ENCODE assay signal across 11 cellular contexts in genomic region chr5:45454114-45454513, GRCh38.
DNase-seq lines count a peak whose midpoint lies in the region; ATAC-seq and TF ChIP-seq lines count a peak whose summit lies in the region.
"Had no signal": no experiment of that assay in that cellular context is flagged by ENCODE, and none has a peak within 500 bp of the region (broad histone marks: within the 10 kb centered on the region; RNA-seq: fewer than 3 reads in every experiment).

No MANE protein-coding gene starts in this region.

- H4K20me1 ChIP-seq in osteoblast (ENCODE audit: insufficient read depth, low read length) = no peaks in the 10 kb centered on the region

- H3K36me3 Mint-ChIP-seq in T-helper 2 cell treated with Interferon-gamma antibody and Interleukin-4, amounts not matched to agents 5 μg/mL and 100 μg/mL, for 36 hours (ENCODE audit: low read depth) = no peaks in the 10 kb centered on the region
- no peaks in the 10 kb centered on the region for H3K36me3 Mint-ChIP-seq in activated CD4-positive, alpha-beta T cell treated with anti-CD3 and anti-CD28 coated beads, Interleukin-2, amount 10 ng/mL, durations not matched to agents 24 days and 14 days (ENCODE audit: low read depth)

- H3K4me1 Mint-ChIP-seq in T-helper 2 cell treated with Interferon-gamma antibody and Interleukin-4, amounts not matched to agents 5 μg/mL and 100 μg/mL, for 36 hours (ENCODE audit: low read depth) = no peaks in the 10 kb centered on the region
- no peaks in the 10 kb centered on the region for H3K4me1 Mint-ChIP-seq in activated CD4-positive, alpha-beta T cell treated with anti-CD3 and anti-CD28 coated beads, Interleukin-2, amount 10 ng/mL, durations not matched to agents 24 days and 14 days

- peak; percentile 32 for DNase-seq in CMK (ENCODE audit: low read depth)
- peak; percentile 16 for DNase-seq in HFF-Myc (ENCODE audit: extremely low read depth, low read depth)
- DNase-seq in SHP77 (lab: John Stamatoyannopoulos, UW) = peak; percentile 73 to 86
- DNase-seq in iPS-NIHi7 (ENCODE audit: extremely low spot score) = peak; percentile 51
- no peak for DNase-seq in T-helper 2 cell treated with Interferon-gamma antibody and Interleukin-4, amounts not matched to agents 5 μg/mL and 100 μg/mL, for 36 hours (ENCODE audit: low spot score)
- no peak for DNase-seq in osteoblast (ENCODE audit: insufficient read length, low spot score, missing footprints)
- DNase-seq in activated CD4-positive, alpha-beta T cell treated with anti-CD3 and anti-CD28 coated beads, Interleukin-2, amount 10 ng/mL, durations not matched to agents 24 days and 14 days = no peak
- DNase-seq: KG1 had no signal

- H2AFZ ChIP-seq in osteoblast (ENCODE audit: low read length) = no peak overlapping the region

- H3K4me3 Mint-ChIP-seq in T-helper 2 cell treated with Interferon-gamma antibody and Interleukin-4, amounts not matched to agents 5 μg/mL and 100 μg/mL, for 36 hours = no peak overlapping the region
- H3K4me3 Mint-ChIP-seq in activated CD4-positive, alpha-beta T cell treated with anti-CD3 and anti-CD28 coated beads, Interleukin-2, amount 10 ng/mL, durations not matched to agents 24 days and 14 days = no peak overlapping the region
- H3K4me3 Mint-ChIP-seq: stimulated activated naive CD8-positive, alpha-beta T cell treated with anti-CD3 and anti-CD28 coated beads, Interleukin-15, Interleukin-2, amounts not matched to agents 100 ng/mL and 50 ng/mL, for 24 hours had no signal

- H3K9me3 ChIP-seq in osteoblast (ENCODE audit: low read depth, low read length) = no peaks in the 10 kb centered on the region

- H3K4me3 ChIP-seq in HFF-Myc (replicated peaks; ENCODE audit: low read depth, low read length) = no peak overlapping the region
- H3K4me3 ChIP-seq in osteoblast (ENCODE audit: insufficient read depth, low read length) = no peak overlapping the region
- H3K4me3 ChIP-seq: lung had no signal

- H3K36me3 ChIP-seq in osteoblast (ENCODE audit: insufficient read depth, low read length) = no peaks in the 10 kb centered on the region

- no peak overlapping the region for H3K27ac Mint-ChIP-seq in T-helper 2 cell treated with Interferon-gamma antibody and Interleukin-4, amounts not matched to agents 5 μg/mL and 100 μg/mL, for 36 hours
- no peak overlapping the region for H3K27ac Mint-ChIP-seq in activated CD4-positive, alpha-beta T cell treated with anti-CD3 and anti-CD28 coated beads, Interleukin-2, amount 10 ng/mL, durations not matched to agents 24 days and 14 days
- H3K27ac Mint-ChIP-seq: stimulated activated naive CD8-positive, alpha-beta T cell treated with anti-CD3 and anti-CD28 coated beads, Interleukin-15, Interleukin-2, amounts not matched to agents 100 ng/mL and 50 ng/mL, for 24 hours had no signal

- no peaks in the 10 kb centered on the region for H3K79me2 ChIP-seq in osteoblast (ENCODE audit: insufficient read depth, low read length)

- no peaks in the 10 kb centered on the region for H3K4me1 ChIP-seq in osteoblast (ENCODE audit: insufficient read depth, low read length)

- intact Hi-C loops in activated CD4-positive, alpha-beta T cell treated with anti-CD3 and anti-CD28 coated beads, Interleukin-2, amount 10 ng/mL, durations not matched to agents 24 days and 14 days (cut with micrococcal nuclease) = no loop called here

- no peak for TF ChIP-seq CTCF in HFF-Myc (IDR thresholded peaks at IDR 0.05; ENCODE audit: low read depth, low read length, missing control alignments)
- TF ChIP-seq CTCF in osteoblast (IDR thresholded peaks at IDR 0.05; ENCODE audit: extremely low read depth, low read depth, low read length) = no peak

- H3K27ac ChIP-seq in osteoblast (ENCODE audit: low read depth, low read length) = no peak overlapping the region

- peaks cover 35% of the 10 kb centered on the region for H3K9me3 Mint-ChIP-seq in T-helper 2 cell treated with Interferon-gamma antibody and Interleukin-4, amounts not matched to agents 5 μg/mL and 100 μg/mL, for 36 hours
- no peaks in the 10 kb centered on the region for H3K9me3 Mint-ChIP-seq in activated CD4-positive, alpha-beta T cell treated with anti-CD3 and anti-CD28 coated beads, Interleukin-2, amount 10 ng/mL, durations not matched to agents 24 days and 14 days

- no peaks in the 10 kb centered on the region for H3K27me3 Mint-ChIP-seq in T-helper 2 cell treated with Interferon-gamma antibody and Interleukin-4, amounts not matched to agents 5 μg/mL and 100 μg/mL, for 36 hours (ENCODE audit: low read depth)
- H3K27me3 Mint-ChIP-seq in activated CD4-positive, alpha-beta T cell treated with anti-CD3 and anti-CD28 coated beads, Interleukin-2, amount 10 ng/mL, durations not matched to agents 24 days and 14 days = no peaks in the 10 kb centered on the region
- H3K27me3 Mint-ChIP-seq: stimulated activated naive CD8-positive, alpha-beta T cell treated with anti-CD3 and anti-CD28 coated beads, Interleukin-15, Interleukin-2, amounts not matched to agents 100 ng/mL and 50 ng/mL, for 24 hours had no signal

- no peak for ATAC-seq in HG02571 (IDR thresholded peaks at IDR 0.05; ENCODE audit: unreplicated experiment)

- H3K4me2 ChIP-seq in osteoblast (ENCODE audit: insufficient read depth, low read length) = no peak overlapping the region

- no peaks in the 10 kb centered on the region for H3K27me3 ChIP-seq in osteoblast (ENCODE audit: insufficient read depth, low read length)

Comparison
In these comparisons a context has a peak if more than half of its experiments do, and no peak if none do; other contexts are left out.
1. DNase-seq: peak in CMK (single experiment), HFF-Myc (single experiment), SHP77 (2 of 2) and iPS-NIHi7 (single experiment); none in T-helper 2 cell treated with Interferon-gamma antibody and Interleukin-4, amounts not matched to agents 5 μg/mL and 100 μg/mL, for 36 hours (single experiment), osteoblast (single experiment) and activated CD4-positive, alpha-beta T cell treated with anti-CD3 and anti-CD28 coated beads, Interleukin-2, amount 10 ng/mL, durations not matched to agents 24 days and 14 days (single experiment).